ENCODE assay signal across 8 cellular contexts in the genomic region with DNA sequence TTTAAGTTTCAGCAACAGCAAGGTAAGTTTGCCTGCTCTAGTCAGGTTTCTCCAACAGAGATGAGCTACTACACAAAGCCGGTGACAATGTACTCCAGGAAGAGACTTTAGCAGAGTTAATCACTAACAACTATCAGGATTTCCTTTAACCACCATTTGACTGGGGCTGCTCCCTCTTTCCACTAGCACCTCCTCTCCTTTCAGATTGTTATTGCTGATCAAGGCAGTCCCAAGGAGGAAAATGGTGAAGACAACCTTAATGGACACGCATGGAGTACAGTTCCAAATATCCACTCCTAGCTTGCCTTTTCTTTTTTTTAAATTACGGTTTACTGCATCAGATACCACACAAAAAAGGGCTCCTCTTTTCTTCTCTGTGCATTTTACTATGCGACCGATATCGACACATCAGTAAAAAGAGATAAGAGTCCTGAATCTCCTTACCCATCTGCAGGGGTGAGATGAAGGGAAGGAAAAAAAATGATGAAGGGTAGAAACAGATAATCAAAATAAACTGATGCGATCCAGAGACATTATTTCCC. TPM values are rescaled to one million over a fixed set of nuclear protein-coding genes. Genes with fewer than 3 reads are reported as not detected.
A peak's percentile ranks its signal among the peaks of the same experiment; 100 is the strongest.
DNase-seq lines count a peak whose midpoint lies in the region; ATAC-seq and TF ChIP-seq lines count a peak whose summit lies in the region.

No MANE protein-coding gene starts in this region.

- H3K4me3 Mint-ChIP-seq in activated CD4-positive, alpha-beta T cell treated with anti-CD3 and anti-CD28 coated beads for 36 hours: peak overlapping the region; percentile 82
- H3K4me3 Mint-ChIP-seq in activated T-helper 17 cell treated with anti-CD3 and anti-CD28 coated beads, Interleukin-2, amount 50 U/mL, for 72 hours: peak overlapping the region; percentile 91

- H3K27ac Mint-ChIP-seq in activated CD4-positive, alpha-beta T cell treated with anti-CD3 and anti-CD28 coated beads for 36 hours: peak overlapping the region; percentile 84
- H3K27ac Mint-ChIP-seq in activated T-helper 17 cell treated with anti-CD3 and anti-CD28 coated beads, Interleukin-2, amount 50 U/mL, for 72 hours: peak overlapping the region; percentile 91

- no peaks in the 10 kb centered on the region for H3K27me3 ChIP-seq in gastrocnemius medialis

- ATAC-seq in activated CD4-positive, alpha-beta T cell treated with anti-CD3 and anti-CD28 coated beads for 36 hours: no peak
- ATAC-seq in activated T-helper 17 cell treated with anti-CD3 and anti-CD28 coated beads, Interleukin-2, amount 50 U/mL, for 72 hours (replicated peaks): peak; percentile 8
- no peak for ATAC-seq in gastrocnemius medialis
- ATAC-seq in GM18870 (IDR thresholded peaks at IDR 0.05; ENCODE audit: unreplicated experiment): no peak
- ATAC-seq in HG03571 (IDR thresholded peaks at IDR 0.05; ENCODE audit: unreplicated experiment): no peak

- POLR2A ChIA-PET in activated CD4-positive, alpha-beta T cell treated with anti-CD3 and anti-CD28 coated beads for 36 hours (lab: Charles Lee): interaction anchor here (0.7 to 2.1 kb wide), 5 partner anchors 9 to 210 kb away, joined by 3 to 11 read pairs (median 5); partner anchors contain the start of gene FAM222B

- H3K4me1 ChIP-seq in gastrocnemius medialis: peaks cover 43 to 50% of the 10 kb centered on the region in 2 donors

- no peaks in the 10 kb centered on the region for H3K9me3 Mint-ChIP-seq in activated CD4-positive, alpha-beta T cell treated with anti-CD3 and anti-CD28 coated beads for 36 hours (ENCODE audit: low read depth)
- H3K9me3 Mint-ChIP-seq in activated T-helper 17 cell treated with anti-CD3 and anti-CD28 coated beads, Interleukin-2, amount 50 U/mL, for 72 hours: no peaks in the 10 kb centered on the region

- peaks cover 42% of the 10 kb centered on the region for H3K4me1 Mint-ChIP-seq in activated CD4-positive, alpha-beta T cell treated with anti-CD3 and anti-CD28 coated beads for 36 hours
- peaks cover 16% of the 10 kb centered on the region for H3K4me1 Mint-ChIP-seq in activated T-helper 17 cell treated with anti-CD3 and anti-CD28 coated beads, Interleukin-2, amount 50 U/mL, for 72 hours

- H3K9me3 ChIP-seq in gastrocnemius medialis: no peaks in the 10 kb centered on the region

- no peaks in the 10 kb centered on the region for H3K27me3 Mint-ChIP-seq in activated CD4-positive, alpha-beta T cell treated with anti-CD3 and anti-CD28 coated beads for 36 hours
- no peaks in the 10 kb centered on the region for H3K27me3 Mint-ChIP-seq in activated T-helper 17 cell treated with anti-CD3 and anti-CD28 coated beads, Interleukin-2, amount 50 U/mL, for 72 hours

- H3K36me3 Mint-ChIP-seq in activated CD4-positive, alpha-beta T cell treated with anti-CD3 and anti-CD28 coated beads for 36 hours (ENCODE audit: low read depth): peaks cover 5% of the 10 kb centered on the region
- peaks cover 36% of the 10 kb centered on the region for H3K36me3 Mint-ChIP-seq in activated T-helper 17 cell treated with anti-CD3 and anti-CD28 coated beads, Interleukin-2, amount 50 U/mL, for 72 hours (ENCODE audit: low read depth)

- no peaks in the 10 kb centered on the region for H3K36me3 ChIP-seq in gastrocnemius medialis

- DNase-seq in activated CD4-positive, alpha-beta T cell treated with anti-CD3 and anti-CD28 coated beads for 36 hours: peak; percentile 11
- no peak for DNase-seq in activated CD4-positive, alpha-beta T cell treated with anti-CD3 and anti-CD28 coated beads for 48 hours
- DNase-seq in Kasumi-1 (lab: John Stamatoyannopoulos, UW) (peak; percentile 29 to 37), gastrocnemius medialis (no peak)

- peak overlapping the region; percentile 93 to 94 (median 94) for H3K27ac ChIP-seq in gastrocnemius medialis

- CTCF ChIA-PET in activated CD4-positive, alpha-beta T cell treated with anti-CD3 and anti-CD28 coated beads for 36 hours (lab: Charles Lee): interaction anchor here (0.5 to 3.9 kb wide), 12 partner anchors 11 to 153 kb away, joined by 3 to 45 read pairs (median 4); partner anchors contain the start of gene FLOT2

- intact Hi-C loops in activated CD4-positive, alpha-beta T cell treated with anti-CD3 and anti-CD28 coated beads for 36 hours (cut with DNase I, micrococcal nuclease): loop anchor here (1.0 to 5.0 kb wide), 12 partner anchors 31 to 327 kb away; partner anchors contain the start of genes FAM222B (in 2 of the 2), DHRS13 (in 1 of the 2), ERAL1 (in 1 of the 2) and NEK8 (in 1 of the 2)
- intact Hi-C loops in gastrocnemius medialis (cut with DNase I; ENCODE audit: low total_unique reads): loop anchor here (2.0 to 5.0 kb wide), 3 partner anchors 43 to 86 kb away; partner anchors contain the start of genes ERAL1, FLOT2 and NEK8

- in situ Hi-C loops in gastrocnemius medialis (cut with MboI; ENCODE audit: low sequenced_read_pairs in 4 of 4): no loop called here

- TF ChIP-seq CTCF in gastrocnemius medialis (IDR thresholded peaks at IDR 0.05 in 4 of 5, conservative IDR thresholded peaks at IDR 0.05 in 1 of 5): no peak

- TF ChIP-seq POLR2A in gastrocnemius medialis (IDR thresholded peaks at IDR 0.05): no peak

- H3K4me3 ChIP-seq in iPS-11a (ENCODE audit: low read depth, low read length) (peak overlapping the region; percentile 86), gastrocnemius medialis (peak overlapping the region; percentile 79 to 95 (median 89))

RNA-seq across cellular contexts. Expression of gene FAM222B, which starts 30.9 kb away (rescaled TPM):
- 10 to 100 TPM; 16.8 to 20.8 TPM for total RNA-seq in activated CD4-positive, alpha-beta T cell treated with anti-CD3 and anti-CD28 coated beads for 36 hours
- total RNA-seq in activated T-helper 17 cell treated with anti-CD3 and anti-CD28 coated beads, Interleukin-2, amount 50 U/mL, for 72 hours: 10 to 100 TPM; 18.7 to 25.1 TPM
- total RNA-seq in gastrocnemius medialis: 10 to 100 TPM; 36.2 to 82.6 (median 66.8) TPM

RNA-seq across cellular contexts. Expression of gene ERAL1, which starts 43.2 kb away (rescaled TPM):
- 10 to 100 TPM; 51.5 to 74.8 TPM for total RNA-seq in activated CD4-positive, alpha-beta T cell treated with anti-CD3 and anti-CD28 coated beads for 36 hours
- total RNA-seq in activated T-helper 17 cell treated with anti-CD3 and anti-CD28 coated beads, Interleukin-2, amount 50 U/mL, for 72 hours: 10 to 100 TPM; 38.2 to 60.2 TPM
- 10 to 100 TPM; 35.1 to 69.2 (median 64.1) TPM for total RNA-seq in gastrocnemius medialis

Comparison
In these comparisons a context has a peak if more than half of its experiments do, and no peak if none do; other contexts are left out.
1. DNase-seq: peak in activated CD4-positive, alpha-beta T cell treated with anti-CD3 and anti-CD28 coated beads for 36 hours (single experiment) and Kasumi-1 (2 of 2); none in activated CD4-positive, alpha-beta T cell treated with anti-CD3 and anti-CD28 coated beads for 48 hours (single experiment) and gastrocnemius medialis (0 of 2).